Comparison of ENCODE assay signal across 8 cellular contexts in genomic region chr14:53152909-53153701, GRCh38. TPM values are rescaled to one million over a fixed set of nuclear protein-coding genes. Genes with fewer than 3 reads are reported as not detected.
DNase-seq lines count a peak whose midpoint lies in the region; ATAC-seq, FAIRE-seq and TF ChIP-seq lines count a peak whose summit lies in the region.

TSS of gene DDHD1 (minus strand) at chr14:53153323. CDS start at chr14:53153098, 225 bp downstream.

- no peaks in the 10 kb centered on the region for H3K36me3 ChIP-seq in mucosa of stomach (ENCODE audit: control insufficient read depth, insufficient read depth, low read length)

- H3K4me1 ChIP-seq in mucosa of stomach (ENCODE audit: control insufficient read depth, insufficient read depth, low read length): no peaks in the 10 kb centered on the region

- peak; percentile 96 for FAIRE-seq in HTR-8/SVneo (lab: Jason Lieb, UNC)

- TF ChIP-seq POLR2A in erythroblast (IDR thresholded peaks at IDR 0.05; ENCODE audit: low read length): peak; percentile 81

- H3K27me3 ChIP-seq in mucosa of stomach (ENCODE audit: control insufficient read depth, insufficient read depth, low read length): no peaks in the 10 kb centered on the region

- in situ Hi-C loops in Caki2 (cut with HindIII; ENCODE audit: low pct_unique_long_range_greater_than_20kb, low sequenced_read_pairs): no loop called here

- H3K9ac ChIP-seq in mucosa of stomach (ENCODE audit: low read length): peak within 1 kb of the TSS; percentile 72

- no peaks in the 10 kb centered on the region for H3K9me3 ChIP-seq in mucosa of stomach (ENCODE audit: control insufficient read depth, low read length)

- DNase-seq in Caki2 (ENCODE audit: low read depth): peak; percentile 76
- DNase-seq in HTR-8/SVneo (ENCODE audit: insufficient read length, low spot score): peak; percentile 90
- DNase-seq in OCI-M1 (lab: John Stamatoyannopoulos, UW): peak; percentile 85
- peak; percentile 85 for DNase-seq in activated T-cell treated with anti-CD3 and anti-CD28 coated beads for 48 hours (ENCODE audit: low read depth)
- peak; percentile 93 to 94 for DNase-seq in erythroblast (lab: John Stamatoyannopoulos, UW)
- peak; percentile 50 for DNase-seq in stimulated activated CD8-positive, alpha-beta memory T cell treated with anti-CD3 and anti-CD28 coated beads, Interleukin-7, amount 100 ng/mL, for 24 hours (ENCODE audit: low read depth)

- ATAC-seq in GM21360 (IDR thresholded peaks at IDR 0.05; ENCODE audit: unreplicated experiment): peak; percentile 64

- H3K4me3 ChIP-seq in mucosa of stomach (ENCODE audit: low read length): peak within 1 kb of the TSS; percentile 54

RNA-seq across cellular contexts. Expression of gene DDHD1, which starts in this region (rescaled TPM):
- 3.7 TPM in 2 replicates for total RNA-seq in Caki2 (2014; rRNA removed; shearing (Covaris generic); ENCODE audit: low replicate concordance)

Comparison
In these comparisons a context has a peak if more than half of its experiments do, and no peak if none do; other contexts are left out.
1. Peak in every context shown above with its lines: DNase-seq, ATAC-seq and H3K4me3 ChIP-seq.